1 cellular context compared by ENCODE assay signal in the genomic region with DNA sequence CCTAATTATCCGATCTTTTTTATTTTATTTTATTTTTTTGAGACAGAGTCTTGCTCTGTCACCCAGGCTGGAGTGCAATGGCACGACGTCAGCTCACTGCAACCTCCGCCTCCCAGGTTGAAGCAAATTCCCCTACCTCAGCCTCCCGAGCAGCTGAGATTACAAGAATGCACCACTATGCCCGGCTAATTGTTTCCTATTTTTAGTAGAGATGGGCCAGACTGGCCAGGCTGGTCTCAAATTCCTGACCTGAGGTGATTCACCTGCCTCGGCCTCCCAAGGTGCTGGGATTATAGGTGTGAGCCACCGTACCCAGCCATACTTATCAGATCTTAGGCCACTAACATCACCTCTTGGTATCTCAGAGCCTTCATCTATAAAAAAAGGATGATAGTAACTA.
TF ChIP-seq lines count a peak whose summit lies in the region.

No MANE protein-coding gene starts in this region.

TF ChIP-seq in HCT116, 20 proteins besides CTCF, POLR2A, EP300 and RAD21:
- no peak for TF ChIP-seq EGR1 (IDR thresholded peaks at IDR 0.05; ENCODE audit: low read depth)
- TF ChIP-seq, protein P1, sequence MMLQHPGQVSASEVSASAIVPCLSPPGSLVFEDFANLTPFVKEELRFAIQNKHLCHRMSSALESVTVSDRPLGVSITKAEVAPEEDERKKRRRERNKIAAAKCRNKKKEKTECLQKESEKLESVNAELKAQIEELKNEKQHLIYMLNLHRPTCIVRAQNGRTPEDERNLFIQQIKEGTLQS (IDR thresholded peaks at IDR 0.05): no peak
- TF ChIP-seq ZFX (IDR thresholded peaks at IDR 0.05): no peak
- TF ChIP-seq TCF7L2 (IDR thresholded peaks at IDR 0.05; ENCODE audit: borderline replicate concordance, extremely low read depth, insufficient read depth, insufficient read length): no peak
- TF ChIP-seq, protein P2, sequence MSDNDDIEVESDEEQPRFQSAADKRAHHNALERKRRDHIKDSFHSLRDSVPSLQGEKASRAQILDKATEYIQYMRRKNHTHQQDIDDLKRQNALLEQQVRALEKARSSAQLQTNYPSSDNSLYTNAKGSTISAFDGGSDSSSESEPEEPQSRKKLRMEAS (IDR thresholded peaks at IDR 0.05): no peak
- TF ChIP-seq, protein P3, sequence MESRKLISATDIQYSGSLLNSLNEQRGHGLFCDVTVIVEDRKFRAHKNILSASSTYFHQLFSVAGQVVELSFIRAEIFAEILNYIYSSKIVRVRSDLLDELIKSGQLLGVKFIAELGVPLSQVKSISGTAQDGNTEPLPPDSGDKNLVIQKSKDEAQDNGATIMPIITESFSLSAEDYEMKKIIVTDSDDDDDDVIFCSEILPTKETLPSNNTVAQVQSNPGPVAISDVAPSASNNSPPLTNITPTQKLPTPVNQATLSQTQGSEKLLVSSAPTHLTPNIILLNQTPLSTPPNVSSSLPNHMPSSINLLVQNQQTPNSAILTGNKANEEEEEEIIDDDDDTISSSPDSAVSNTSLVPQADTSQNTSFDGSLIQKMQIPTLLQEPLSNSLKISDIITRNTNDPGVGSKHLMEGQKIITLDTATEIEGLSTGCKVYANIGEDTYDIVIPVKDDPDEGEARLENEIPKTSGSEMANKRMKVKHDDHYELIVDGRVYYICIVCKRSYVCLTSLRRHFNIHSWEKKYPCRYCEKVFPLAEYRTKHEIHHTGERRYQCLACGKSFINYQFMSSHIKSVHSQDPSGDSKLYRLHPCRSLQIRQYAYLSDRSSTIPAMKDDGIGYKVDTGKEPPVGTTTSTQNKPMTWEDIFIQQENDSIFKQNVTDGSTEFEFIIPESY (IDR thresholded peaks at IDR 0.05; ENCODE audit: extremely low read depth, insufficient replicate concordance, low read length): no peak
- no peak for TF ChIP-seq SRF (IDR thresholded peaks at IDR 0.05; ENCODE audit: low read depth)
